Comparison of ENCODE assay signal across 8 cellular contexts in the genomic region with DNA sequence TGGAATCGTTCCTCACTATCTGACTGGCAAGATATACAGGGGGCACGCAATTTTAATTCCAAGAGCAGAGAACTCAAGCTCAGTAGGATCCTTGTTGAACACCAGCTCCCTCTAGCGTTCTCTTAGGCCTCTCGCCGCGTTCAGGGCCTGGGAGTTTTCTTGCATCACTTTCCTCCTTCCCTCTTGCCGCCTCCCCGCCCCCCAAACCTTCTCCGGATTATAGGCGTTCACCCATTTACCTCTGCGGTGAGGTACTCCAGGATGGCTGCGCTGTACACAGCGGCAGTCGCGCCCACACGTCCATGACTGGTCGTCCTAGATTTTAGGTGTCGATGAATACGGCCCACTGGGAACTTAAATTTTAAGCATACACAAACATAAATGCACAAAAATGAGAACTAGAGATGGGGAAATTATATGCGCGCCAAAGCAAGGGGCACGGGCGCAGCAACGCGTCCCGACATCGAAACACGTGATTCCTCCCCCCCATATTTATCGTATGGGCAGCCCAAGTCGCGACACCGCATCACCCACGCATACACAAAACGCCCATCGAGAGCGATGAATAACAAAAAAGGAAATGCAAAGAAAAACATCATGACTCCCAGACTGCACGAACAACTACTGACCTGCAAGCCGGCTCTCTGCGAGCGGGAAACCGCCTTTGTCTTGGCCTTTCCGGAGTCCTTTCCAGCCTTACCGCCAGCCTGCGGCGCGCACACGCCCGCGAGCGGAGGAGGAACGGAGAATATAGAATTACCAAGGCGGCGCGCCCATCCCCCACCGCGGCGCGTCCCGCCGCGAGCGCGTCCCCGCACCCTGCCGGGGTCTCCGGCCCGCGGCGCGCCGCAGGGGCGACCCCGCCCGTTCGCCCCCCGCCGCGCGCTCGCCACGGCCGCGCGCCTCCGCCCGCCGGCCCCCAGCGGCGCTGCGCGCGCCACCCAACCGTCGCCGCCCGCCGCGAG. TPM values are rescaled to one million over a fixed set of nuclear protein-coding genes. Genes with fewer than 3 reads are reported as not detected.
DNase-seq lines count a peak whose midpoint lies in the region; ATAC-seq, FAIRE-seq and TF ChIP-seq lines count a peak whose summit lies in the region.

No MANE protein-coding gene starts in this region.

- peak overlapping the region; percentile 91 for H3K9ac ChIP-seq in keratinocyte (ENCODE audit: control insufficient read depth, extremely low read depth, insufficient read depth, low read length)

- H3K27me3 ChIP-seq in keratinocyte (ENCODE audit: control insufficient read depth, extremely low read depth, insufficient read depth, low read length) = no peaks in the 10 kb centered on the region

- ATAC-seq in GM18909 (IDR thresholded peaks at IDR 0.05; ENCODE audit: poor library complexity, unreplicated experiment) (peak; percentile 31), HG03196 (IDR thresholded peaks at IDR 0.05; ENCODE audit: unreplicated experiment) (peak; percentile 28)

- H3K36me3 ChIP-seq in keratinocyte (ENCODE audit: control insufficient read depth in 2 of 2, extremely low read depth in 1 of 2, insufficient read depth in 2 of 2, low read length in 2 of 2) = peaks cover 1 to 16% of the 10 kb centered on the region in 2 experiments

- no peaks in the 10 kb centered on the region for H3K9me1 ChIP-seq in keratinocyte (ENCODE audit: control insufficient read depth, extremely low read depth, insufficient read depth, low read length)

- dilution Hi-C loops in keratinocyte (cut with MboI; ENCODE audit: extremely low pct_ligation_motif_present, low sequenced_read_pairs) = no loop called here

- peak; percentile 90 for FAIRE-seq in keratinocyte (lab: Jason Lieb, UNC)

- peaks cover 42% of the 10 kb centered on the region for H3K79me2 ChIP-seq in keratinocyte (ENCODE audit: control insufficient read depth, insufficient read depth, low read length)

- peak; percentile 80 for DNase-seq in AG09309 (ENCODE audit: low read depth)
- peak; percentile 82 for DNase-seq in NCI-H226
- DNase-seq in activated CD4-positive, CD25-positive, alpha-beta regulatory T cell (lab: John Stamatoyannopoulos, UW) = peak; percentile 50 to 70 (median 66)
- DNase-seq in cerebellar cortex (ENCODE audit: low spot score) = peak; percentile 99
- no peak for DNase-seq in keratinocyte (ENCODE audit: low read depth, low spot score)
- DNase-seq in stimulated activated CD4-positive, alpha-beta T cell treated with anti-CD3 and anti-CD28 coated beads, Interleukin-12 subunit alpha, Interleukin-12 subunit beta, amount 100 ng/mL, for 4 hours = peak; percentile 82

- H4K20me1 ChIP-seq in keratinocyte (ENCODE audit: control insufficient read depth, extremely low read depth, insufficient read depth, low read length) = peaks cover 3% of the 10 kb centered on the region

- TF ChIP-seq CTCF in AG09309 (IDR thresholded peaks at IDR 0.05; ENCODE audit: control insufficient read depth, insufficient read depth, low read depth, low read length, missing control alignments) (peak; percentile 91), keratinocyte (optimal IDR thresholded peaks at IDR 0.05 in 1 of 3, IDR thresholded peaks at IDR 0.05 in 1 of 3, conservative IDR thresholded peaks at IDR 0.05 in 1 of 3; ENCODE audit: extremely low read depth in 1 of 3, insufficient read depth in 2 of 3, low read length in 3 of 3) (peak; percentile 88 to 94 (median 89))

- H3K4me2 ChIP-seq in keratinocyte (ENCODE audit: control insufficient read depth, extremely low read depth, insufficient read depth, low read depth, low read length) = peak overlapping the region; percentile 99

- no peaks in the 10 kb centered on the region for H3K9me3 ChIP-seq in keratinocyte (ENCODE audit: control insufficient read depth, low read depth, low read length)

- peak overlapping the region; percentile 85 for H2AFZ ChIP-seq in keratinocyte (ENCODE audit: control insufficient read depth, low read length)

- peak overlapping the region; percentile 89 for H3K4me3 ChIP-seq in AG09309 (ENCODE audit: control insufficient read depth, low read depth, low read length)
- H3K4me3 ChIP-seq in keratinocyte (ENCODE audit: control insufficient read depth in 2 of 3, extremely low read depth in 1 of 3, insufficient read depth in 2 of 3, low read depth in 1 of 3, low read length in 3 of 3) = peak overlapping the region; percentile 80 to 95 (median 85)

- peaks cover 31% of the 10 kb centered on the region for H3K4me1 ChIP-seq in keratinocyte (ENCODE audit: control insufficient read depth, extremely low read depth, insufficient read depth, low read length)

- peak overlapping the region; percentile 87 for H3K27ac ChIP-seq in keratinocyte (ENCODE audit: control insufficient read depth, insufficient read depth, low read length)

RNA-seq across cellular contexts. Expression of a gene that starts 0.8 kb away (rescaled TPM):
- 169 to 452 TPM (median 419 TPM) in 3 replicates for polyA plus RNA-seq in keratinocyte
- polyA plus RNA-seq in keratinocyte (2011; ENCODE audit: low read depth) = 320 TPM
- 194 and 267 TPM in 2 replicates for polyA plus RNA-seq in keratinocyte (2011; cell fraction: cytosol; rRNA removed)
- 77.8 and 102 TPM in 2 replicates for polyA plus RNA-seq in keratinocyte (2011; cell fraction: nucleus; rRNA removed)
- polyA plus RNA-seq in keratinocyte (2012; ENCODE audit: low replicate concordance) = 252 and 432 TPM in 2 replicates
- 40.0 to 225 TPM (median 97.8 TPM) in 3 replicates for polyA minus RNA-seq in keratinocyte
- polyA minus RNA-seq in keratinocyte (2011; cell fraction: cytosol; rRNA and poly(A)+ RNA removed) = 110 TPM
- polyA minus RNA-seq in keratinocyte (2011; cell fraction: nucleus; rRNA and poly(A)+ RNA removed) = 22.7 and 27.8 TPM in 2 replicates

RNA-seq across cellular contexts. Expression of a gene that starts 2.9 kb away (rescaled TPM):
- polyA plus RNA-seq in keratinocyte = 10.7 to 17.9 TPM (median 17.1 TPM) in 3 replicates
- 54.1 TPM for polyA plus RNA-seq in keratinocyte (2011; ENCODE audit: low read depth)
- 5.5 and 7.8 TPM in 2 replicates for polyA plus RNA-seq in keratinocyte (2011; cell fraction: cytosol; rRNA removed)
- polyA plus RNA-seq in keratinocyte (2011; cell fraction: nucleus; rRNA removed) = 30.1 and 33.6 TPM in 2 replicates
- polyA plus RNA-seq in keratinocyte (2012; ENCODE audit: low replicate concordance) = 32.6 and 33.5 TPM in 2 replicates
- 1.2 to 28.1 TPM (median 19.5 TPM) in 3 replicates for polyA minus RNA-seq in keratinocyte
- polyA minus RNA-seq in keratinocyte (2011; cell fraction: cytosol; rRNA and poly(A)+ RNA removed) = 27.0 TPM
- 27.6 and 48.1 TPM in 2 replicates for polyA minus RNA-seq in keratinocyte (2011; cell fraction: nucleus; rRNA and poly(A)+ RNA removed)

RNA-seq across cellular contexts. Expression of a gene that starts 55.1 kb away (rescaled TPM):
- 51.5 to 92.2 TPM (median 78.9 TPM) in 3 replicates for polyA plus RNA-seq in keratinocyte
- 9.4 TPM for polyA plus RNA-seq in keratinocyte (2011; ENCODE audit: low read depth)
- polyA plus RNA-seq in keratinocyte (2011; cell fraction: cytosol; rRNA removed) = 59.9 and 136 TPM in 2 replicates
- polyA plus RNA-seq in keratinocyte (2011; cell fraction: nucleus; rRNA removed) = 40.1 and 54.7 TPM in 2 replicates
- 35.9 and 65.9 TPM in 2 replicates for polyA plus RNA-seq in keratinocyte (2012; ENCODE audit: low replicate concordance)
- 5.0 to 35.9 TPM (median 28.5 TPM) in 3 replicates for polyA minus RNA-seq in keratinocyte
- 19.0 TPM for polyA minus RNA-seq in keratinocyte (2011; cell fraction: cytosol; rRNA and poly(A)+ RNA removed)
- 6.4 and 16.9 TPM in 2 replicates for polyA minus RNA-seq in keratinocyte (2011; cell fraction: nucleus; rRNA and poly(A)+ RNA removed)
